ENCODE assay signal across 10 cellular contexts in genomic region chr10:6494934-6495592, GRCh38.
DNase-seq lines count a peak whose midpoint lies in the region; ATAC-seq and TF ChIP-seq lines count a peak whose summit lies in the region.
"Had no signal": no experiment of that assay in that cellular context is flagged by ENCODE, and none has a peak within 500 bp of the region (broad histone marks: within the 10 kb centered on the region; RNA-seq: fewer than 3 reads in every experiment).

No MANE protein-coding gene starts in this region.

- no peak for TF ChIP-seq CTCF in CD4-positive, alpha-beta T cell (IDR thresholded peaks at IDR 0.05)
- no peak for TF ChIP-seq CTCF in stomach (IDR thresholded peaks at IDR 0.05)

- intact Hi-C loops in CD4-positive, alpha-beta T cell (cut with DNase I, micrococcal nuclease), result loop anchor here (2.0 to 5.0 kb wide), 4 partner anchors 20 to 82 kb away; no protein-coding TSS in a partner anchor
- intact Hi-C loops in stomach (cut with DNase I; ENCODE audit: low total_unique reads), result no loop called here

- H3K4me1 Mint-ChIP-seq in CD4-positive, alpha-beta T cell (ENCODE audit: low read depth), result peaks cover 31% of the 10 kb centered on the region
- H3K4me1 Mint-ChIP-seq in activated T-cell treated with anti-CD3 and anti-CD28 coated beads, Interleukin-2, amount 50 U/mL, for 4 hours (ENCODE audit: low read depth), result peaks cover 51% of the 10 kb centered on the region
- H3K4me1 Mint-ChIP-seq in naive thymus-derived CD8-positive, alpha-beta T cell, result peaks cover 11 to 44% (median 34%) of the 10 kb centered on the region in 4 donors

- peak; percentile 73 for ATAC-seq in CD4-positive, alpha-beta T cell (ENCODE audit: poor library complexity)
- peak; percentile 19 to 32 for ATAC-seq in activated T-cell treated with anti-CD3 and anti-CD28 coated beads, Interleukin-2, amount 50 U/mL, for 4 hours
- ATAC-seq in naive thymus-derived CD8-positive, alpha-beta T cell, result peak; percentile 75 to 84
- no peak for ATAC-seq in GM21825 (IDR thresholded peaks at IDR 0.05; ENCODE audit: unreplicated experiment)
- no peak for ATAC-seq in HG03521 (IDR thresholded peaks at IDR 0.05; ENCODE audit: unreplicated experiment)

- no peak overlapping the region for H3K27ac Mint-ChIP-seq in CD4-positive, alpha-beta T cell
- no peak overlapping the region for H3K27ac Mint-ChIP-seq in naive thymus-derived CD8-positive, alpha-beta T cell

- 83 to 88% (median 86%) methylated on average over 13 of the region's 13 CpGs for WGBS in stomach, 5 donors

- no peaks in the 10 kb centered on the region for H3K36me3 ChIP-seq in stomach
- H3K36me3 ChIP-seq: uterus had no signal

- H3K4me3 ChIP-seq in stomach, result no peak overlapping the region
- H3K4me3 ChIP-seq: uterus had no signal

- CTCF ChIA-PET in CD4-positive, alpha-beta T cell (lab: Charles Lee), result interaction anchor here (1.5 to 2.4 kb wide), 3 partner anchors 20 to 63 kb away, joined by 3 to 12 read pairs (median 4); no protein-coding TSS in a partner anchor

- no peak for TF ChIP-seq POLR2A in stomach (IDR thresholded peaks at IDR 0.05)

- H3K27me3 Mint-ChIP-seq in CD4-positive, alpha-beta T cell, result no peaks in the 10 kb centered on the region
- no peaks in the 10 kb centered on the region for H3K27me3 Mint-ChIP-seq in activated T-cell treated with anti-CD3 and anti-CD28 coated beads, Interleukin-2, amount 50 U/mL, for 4 hours (ENCODE audit: low read depth)
- no peaks in the 10 kb centered on the region for H3K27me3 Mint-ChIP-seq in naive thymus-derived CD8-positive, alpha-beta T cell

- no peaks in the 10 kb centered on the region for H3K9me3 ChIP-seq in CD4-positive, alpha-beta T cell (ENCODE audit: control insufficient read depth, low read length)
- no peaks in the 10 kb centered on the region for H3K9me3 ChIP-seq in stomach
- H3K9me3 ChIP-seq: uterus had no signal

- peak overlapping the region; percentile 66 for H3K27ac ChIP-seq in CD4-positive, alpha-beta T cell (ENCODE audit: low read depth, low read length)
- peak overlapping the region in 2 of 5 donors; percentile 32 to 39 for H3K27ac ChIP-seq in stomach
- H3K27ac ChIP-seq: uterus had no signal

- peak in 9 of 10 experiments; percentile 31 to 62 (median 46) for DNase-seq in CD4-positive, alpha-beta T cell
- DNase-seq in T follicular helper cell (ENCODE audit: low read depth), result peak; percentile 59
- DNase-seq in activated T-cell treated with anti-CD3 and anti-CD28 coated beads, Interleukin-2, amount 50 U/mL, for 4 hours, result peak; percentile 48
- DNase-seq in naive thymus-derived CD8-positive, alpha-beta T cell, result peak; percentile 15 to 76 (median 60)
- DNase-seq in germinal center (ENCODE audit: low spot score), result no peak
- no peak for DNase-seq in stomach
- DNase-seq: NCI-H2227 treated with DMSO at 0.1 percent for 48 hours, uterus had no signal

- no peak for TF ChIP-seq EP300 in stomach (IDR thresholded peaks at IDR 0.05)

- POLR2A ChIA-PET in CD4-positive, alpha-beta T cell (lab: Charles Lee), result interaction anchor here (0.6 to 2.8 kb wide), 6 partner anchors 13 to 112 kb away, joined by 3 to 13 read pairs (median 3); no protein-coding TSS in a partner anchor
- POLR2A ChIA-PET in naive thymus-derived CD8-positive, alpha-beta T cell (lab: Charles Lee), result interaction anchor here (0.9 to 1.6 kb wide), 5 partner anchors 8 to 106 kb away, joined by 3 to 7 read pairs (median 4); no protein-coding TSS in a partner anchor

- no peaks in the 10 kb centered on the region for H3K27me3 ChIP-seq in CD4-positive, alpha-beta T cell (ENCODE audit: control insufficient read depth, insufficient read depth, low read length)
- H3K27me3 ChIP-seq in stomach, result no peaks in the 10 kb centered on the region
- H3K27me3 ChIP-seq: uterus had no signal

- peaks cover 50% of the 10 kb centered on the region for H3K36me3 Mint-ChIP-seq in CD4-positive, alpha-beta T cell (ENCODE audit: low read depth)
- peaks cover 30% of the 10 kb centered on the region for H3K36me3 Mint-ChIP-seq in activated T-cell treated with anti-CD3 and anti-CD28 coated beads, Interleukin-2, amount 50 U/mL, for 4 hours (ENCODE audit: insufficient read depth)
- H3K36me3 Mint-ChIP-seq in naive thymus-derived CD8-positive, alpha-beta T cell, result peaks cover 9 to 32% (median 16%) of the 10 kb centered on the region in 3 donors

- H3K4me1 ChIP-seq in stomach, result no peaks in the 10 kb centered on the region
- H3K4me1 ChIP-seq: uterus had no signal

- peaks cover 3% of the 10 kb centered on the region for H3K9me3 Mint-ChIP-seq in CD4-positive, alpha-beta T cell
- H3K9me3 Mint-ChIP-seq in activated T-cell treated with anti-CD3 and anti-CD28 coated beads, Interleukin-2, amount 50 U/mL, for 4 hours, result no peaks in the 10 kb centered on the region
- H3K9me3 Mint-ChIP-seq in naive thymus-derived CD8-positive, alpha-beta T cell, result peaks cover 0 to 8% (median 0%) of the 10 kb centered on the region in 9 donors

- H3K4me3 Mint-ChIP-seq in CD4-positive, alpha-beta T cell, result no peak overlapping the region
- no peak overlapping the region for H3K4me3 Mint-ChIP-seq in activated T-cell treated with anti-CD3 and anti-CD28 coated beads, Interleukin-2, amount 50 U/mL, for 4 hours
- no peak overlapping the region for H3K4me3 Mint-ChIP-seq in naive thymus-derived CD8-positive, alpha-beta T cell

Comparison
In these comparisons a context has a peak if more than half of its experiments do, and no peak if none do; other contexts are left out.
1. ATAC-seq: peak in CD4-positive, alpha-beta T cell (single experiment), activated T-cell treated with anti-CD3 and anti-CD28 coated beads, Interleukin-2, amount 50 U/mL, for 4 hours (2 of 2) and naive thymus-derived CD8-positive, alpha-beta T cell (2 of 2); none in GM21825 (single experiment) and HG03521 (single experiment).
2. DNase-seq: peak in CD4-positive, alpha-beta T cell (9 of 10), T follicular helper cell (single experiment), activated T-cell treated with anti-CD3 and anti-CD28 coated beads, Interleukin-2, amount 50 U/mL, for 4 hours (single experiment) and naive thymus-derived CD8-positive, alpha-beta T cell (10 of 10); none in germinal center (single experiment) and stomach (single experiment).